Comparison of ENCODE assay signal across 8 cellular contexts in the genomic region with DNA sequence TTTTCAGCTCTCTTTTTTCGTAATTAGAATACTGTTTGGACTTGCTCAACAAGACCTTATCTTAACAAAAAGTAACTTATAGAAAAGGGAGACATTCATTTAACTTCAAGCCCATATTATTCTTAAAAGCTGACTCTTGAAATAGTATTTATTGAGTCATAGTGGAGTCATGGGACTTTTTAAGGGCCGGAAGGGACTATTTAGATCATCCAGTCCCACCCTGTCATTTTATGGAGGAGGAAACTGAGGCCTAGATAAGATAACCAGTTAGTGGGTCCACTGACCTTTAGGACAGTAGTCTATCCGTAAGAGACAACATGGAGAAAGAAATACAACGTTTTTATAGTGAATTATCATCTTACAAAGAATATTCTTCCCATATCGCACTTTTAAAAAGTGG. TPM values are rescaled to one million over a fixed set of nuclear protein-coding genes. Genes with fewer than 3 reads are reported as not detected.
DNase-seq lines count a peak whose midpoint lies in the region; ATAC-seq and TF ChIP-seq lines count a peak whose summit lies in the region.

No MANE protein-coding gene starts in this region.

- H3K9me3 ChIP-seq in adrenal gland (replicated peaks in 1 of 3) (no peaks in the 10 kb centered on the region), liver (ENCODE audit: control insufficient read depth in 4 of 4, low read length in 3 of 4) (no peaks in the 10 kb centered on the region), upper lobe of left lung (no peaks in the 10 kb centered on the region)

- intact Hi-C loops in adrenal gland (cut with DNase I): loop anchor here in 1 of 2 donors (5.0 to 10.0 kb wide), 2 partner anchors 73 to 250 kb away; a partner anchor contains a TSS

- no peak for DNase-seq in activated T-cell treated with anti-CD3 and anti-CD28 coated beads, Interleukin-2, amount 50 U/mL, for 72 hours
- no peak for DNase-seq in activated T-cell treated with anti-CD3 and anti-CD28 coated beads, Interleukin-2, amount 50 U/mL, for 1 hour
- no peak for DNase-seq in adrenal gland
- DNase-seq in upper lobe of left lung: no peak
- DNase-seq in nucleus accumbens (lab: John Stamatoyannopoulos, UW): no peak
- no peak for DNase-seq in NCI-H2081 (lab: John Stamatoyannopoulos, UW)

- H3K4me3 Mint-ChIP-seq in activated T-cell treated with anti-CD3 and anti-CD28 coated beads, Interleukin-2, amount 50 U/mL, for 72 hours: peak overlapping the region; percentile 99 to 100

- peak in 1 of 4 donors; percentile 28 for TF ChIP-seq EP300 in upper lobe of left lung (IDR thresholded peaks at IDR 0.05)

- H3K36me3 Mint-ChIP-seq in activated T-cell treated with anti-CD3 and anti-CD28 coated beads, Interleukin-2, amount 50 U/mL, for 72 hours (ENCODE audit: insufficient read depth in 2 of 2): peaks cover 24 to 33% of the 10 kb centered on the region in 2 donors

- TF ChIP-seq POLR2A in adrenal gland (IDR thresholded peaks at IDR 0.05) (no peak), upper lobe of left lung (IDR thresholded peaks at IDR 0.05) (no peak)

- H3K27ac Mint-ChIP-seq in activated T-cell treated with anti-CD3 and anti-CD28 coated beads, Interleukin-2, amount 50 U/mL, for 72 hours: peak overlapping the region; percentile 99

- H3K4me3 ChIP-seq in adrenal gland (peak overlapping the region in 3 of 4 donors; percentile 55 to 88 (median 62)), liver (ENCODE audit: low read depth in 1 of 3, low read length in 3 of 3) (peak overlapping the region; percentile 75 to 99 (median 93)), upper lobe of left lung (peak overlapping the region; percentile 49 to 77 (median 62))

- H3K27ac ChIP-seq in adrenal gland: peak overlapping the region; percentile 93 to 99 (median 96)
- peak overlapping the region; percentile 95 to 97 for H3K27ac ChIP-seq in liver (ENCODE audit: low read depth in 1 of 2, low read length in 2 of 2)
- peak overlapping the region; percentile 92 to 100 (median 98) for H3K27ac ChIP-seq in upper lobe of left lung

- H3K27me3 ChIP-seq in adrenal gland (no peaks in the 10 kb centered on the region), liver (ENCODE audit: control insufficient read depth in 4 of 4, insufficient read depth in 4 of 4, low read length in 3 of 4) (no peaks in the 10 kb centered on the region), upper lobe of left lung (no peaks in the 10 kb centered on the region)

- H3K27me3 Mint-ChIP-seq in activated T-cell treated with anti-CD3 and anti-CD28 coated beads, Interleukin-2, amount 50 U/mL, for 72 hours (ENCODE audit: low read depth): no peaks in the 10 kb centered on the region

- H3K4me1 ChIP-seq in adrenal gland (replicated peaks in 1 of 2): peaks cover 29 to 50% of the 10 kb centered on the region in 2 donors
- H3K4me1 ChIP-seq in liver (ENCODE audit: control insufficient read depth in 4 of 4, insufficient read depth in 4 of 4, low read length in 3 of 4): peaks cover 11 to 35% (median 27%) of the 10 kb centered on the region in 4 donors
- H3K4me1 ChIP-seq in upper lobe of left lung: peaks cover 41 to 62% (median 50%) of the 10 kb centered on the region in 4 donors

- H3K4me1 Mint-ChIP-seq in activated T-cell treated with anti-CD3 and anti-CD28 coated beads, Interleukin-2, amount 50 U/mL, for 72 hours (ENCODE audit: low read depth): peaks cover 76% of the 10 kb centered on the region

- no peak for TF ChIP-seq RAD21 in liver (IDR thresholded peaks at IDR 0.05)

- H3K36me3 ChIP-seq in adrenal gland (replicated peaks in 1 of 2) (no peaks in the 10 kb centered on the region), liver (ENCODE audit: control insufficient read depth in 4 of 4, insufficient read depth in 3 of 4, low read depth in 1 of 4, low read length in 3 of 4) (no peaks in the 10 kb centered on the region), upper lobe of left lung (no peaks in the 10 kb centered on the region)

- H3K9ac ChIP-seq in liver (ENCODE audit: low read depth in 1 of 2, low read length in 2 of 2): peak overlapping the region; percentile 98 to 100

- TF ChIP-seq CTCF in adrenal gland (IDR thresholded peaks at IDR 0.05): no peak
- no peak for TF ChIP-seq CTCF in liver (IDR thresholded peaks at IDR 0.05; ENCODE audit: low read depth, low read length, missing input control)
- TF ChIP-seq CTCF in upper lobe of left lung (IDR thresholded peaks at IDR 0.05): no peak

- WGBS in adrenal gland, 4 donors: 4 to 8% (median 6%) methylated on average over 5 of the region's 5 CpGs
- 17% methylated on average over 5 of the region's 5 CpGs for WGBS in liver
- WGBS in upper lobe of left lung, 2 donors: 2 to 5% methylated on average over 5 of the region's 5 CpGs

- peak in 1 of 2 donors; percentile 18 for ATAC-seq in activated T-cell treated with anti-CD3 and anti-CD28 coated beads, Interleukin-2, amount 50 U/mL, for 72 hours (replicated peaks in 1 of 2)
- no peak for ATAC-seq in upper lobe of left lung (ENCODE audit: low FRiP score in 2 of 2)
- no peak for ATAC-seq in HG03342 (IDR thresholded peaks at IDR 0.05; ENCODE audit: unreplicated experiment)

- no peaks in the 10 kb centered on the region for H3K9me3 Mint-ChIP-seq in activated T-cell treated with anti-CD3 and anti-CD28 coated beads, Interleukin-2, amount 50 U/mL, for 72 hours

TF ChIP-seq in liver, 16 proteins besides CTCF, POLR2A, EP300 and RAD21:
- peak in 1 of 2 donors; percentile 31 for TF ChIP-seq RXRA (IDR thresholded peaks at IDR 0.05)
- TF ChIP-seq YY1 (IDR thresholded peaks at IDR 0.05): no peak

RNA-seq across cellular contexts. Expression of a gene that starts 1.5 kb away (rescaled TPM):
- 100 to 1,000 TPM; 162 to 209 TPM for total RNA-seq in activated T-cell treated with anti-CD3 and anti-CD28 coated beads, Interleukin-2, amount 50 U/mL, for 72 hours
- 100 to 1,000 TPM; 113 to 302 (median 168) TPM for total RNA-seq in adrenal gland
- polyA plus RNA-seq in adrenal gland: 100 to 1,000 TPM in 1 of 3 donors, 10 to 100 TPM in 2; 74.6 to 264 (median 80.3) TPM
- total RNA-seq in liver: 100 to 1,000 TPM in 1 of 2 donors, 10 to 100 TPM in 1; 79.3 to 123 TPM
- polyA plus RNA-seq in liver: 10 to 100 TPM; 56.2 to 65.6 TPM
- total RNA-seq in upper lobe of left lung: 100 to 1,000 TPM; 135 to 208 (median 162) TPM
